ENCODE assay signal across 21 cellular contexts in genomic region chr7:28018446-28018845, GRCh38.
A peak's percentile ranks its signal among the peaks of the same experiment; 100 is the strongest.
DNase-seq lines count a peak whose midpoint lies in the region; ATAC-seq and TF ChIP-seq lines count a peak whose summit lies in the region.
"Had no signal": no experiment of that assay in that cellular context is flagged by ENCODE, and none has a peak within 500 bp of the region (broad histone marks: within the 10 kb centered on the region; RNA-seq: fewer than 3 reads in every experiment).

No MANE protein-coding gene starts in this region.

- WGBS in gastroesophageal sphincter (ENCODE audit: low coverage in 1 of 2), 2 donors: 85 to 88% methylated on average over 5 of the region's 5 CpGs

- H3K27ac ChIP-seq in HEK293 (ENCODE audit: extremely low read depth, low read depth, low read length) (no peak overlapping the region), gastroesophageal sphincter (peak overlapping the region in 3 of 4 donors; percentile 27 to 51 (median 45)), skeletal muscle tissue (ENCODE audit: low read depth, low read length) (peak overlapping the region; percentile 60)
- H3K27ac ChIP-seq: BLaER1 treated with 17β-estradiol and CSF1 and Interleukin-3, amounts not matched to agents 10 nM and 100 nM; thoracic aorta had no signal

- CTCF ChIA-PET in HEK293 (lab: Yijun Ruan, JAX) (interaction anchor here (0.8 to 8.0 kb wide), 4 partner anchors 10 to 273 kb away, joined by 3 to 66 read pairs (median 5); no protein-coding TSS in a partner anchor), GM10248 (lab: Yijun Ruan, JAX) (interaction anchor here (4.2 kb wide), 1 partner anchor 823 kb away, joined by 37 read pairs; no protein-coding TSS in a partner anchor)

- DNase-seq in RPMI7951 (ENCODE audit: low read depth) (peak; percentile 63), GM19240 (ENCODE audit: insufficient read length, low spot score) (no peak), NCI-H345 treated with DMSO at 0.1 percent for 48 hours (lab: John Stamatoyannopoulos, UW; ENCODE audit: unreplicated experiment) (no peak), GM10248 (ENCODE audit: extremely low spot score) (no peak)
- DNase-seq: activated CD4-positive, alpha-beta T cell treated with anti-CD3 and anti-CD28 coated beads for 1 hour; central memory CD4-positive, alpha-beta T cell; DMS 273 treated with DMSO at 0.1 percent for 48 hours; effector memory CD4-positive, alpha-beta T cell; H9; Karpas-422; left cardiac atrium; NCI-H146; NCI-H446 treated with DMSO at 0.1 percent for 48 hours; SIG-M5; small intestine had no signal

- TF ChIP-seq CTCF in HEK293 (tag by site-specific recombination; IDR thresholded peaks at IDR 0.05): no peak
- TF ChIP-seq CTCF in gastroesophageal sphincter (IDR thresholded peaks at IDR 0.05): no peak
- TF ChIP-seq CTCF in GM10248 (IDR thresholded peaks at IDR 0.05; ENCODE audit: control extremely low read depth, extremely low read depth, low read depth, missing control alignments): no peak

- H3K4me3 ChIP-seq in HEK293 (ENCODE audit: low read depth, low read length) (no peak overlapping the region), gastroesophageal sphincter (no peak overlapping the region), skeletal muscle tissue (ENCODE audit: low read length in 3 of 3) (no peak overlapping the region)
- H3K4me3 ChIP-seq: BLaER1 treated with 17β-estradiol and CSF1 and Interleukin-3, amounts not matched to agents 10 nM and 100 nM; thoracic aorta had no signal

- H3K9me3 ChIP-seq in HEK293 (ENCODE audit: control insufficient read depth, insufficient read depth, low read depth, low read length) (no peaks in the 10 kb centered on the region), gastroesophageal sphincter (no peaks in the 10 kb centered on the region), skeletal muscle tissue (ENCODE audit: control insufficient read depth in 3 of 3, low read length in 3 of 3) (no peaks in the 10 kb centered on the region)
- H3K9me3 ChIP-seq: thoracic aorta had no signal

- H3K9ac ChIP-seq in skeletal muscle tissue (ENCODE audit: low read depth in 1 of 3, low read length in 3 of 3): no peak overlapping the region

- no peak for TF ChIP-seq POLR2A in gastroesophageal sphincter (IDR thresholded peaks at IDR 0.05)

- H3K36me3 ChIP-seq in HEK293 (ENCODE audit: control insufficient read depth in 2 of 2, insufficient read depth in 1 of 2, low read length in 2 of 2) (no peaks in the 10 kb centered on the region), gastroesophageal sphincter (no peaks in the 10 kb centered on the region), skeletal muscle tissue (ENCODE audit: control insufficient read depth in 3 of 3, insufficient read depth in 3 of 3, low read length in 3 of 3) (no peaks in the 10 kb centered on the region)
- H3K36me3 ChIP-seq: thoracic aorta had no signal

- POLR2A ChIA-PET in HEK293 (lab: Yijun Ruan, JAX): no interaction called here
- POLR2A ChIA-PET in GM10248 (lab: Yijun Ruan, JAX): no interaction called here

- H3K27me3 ChIP-seq in gastroesophageal sphincter (no peaks in the 10 kb centered on the region), skeletal muscle tissue (ENCODE audit: control insufficient read depth in 3 of 3, insufficient read depth in 3 of 3, low read length in 3 of 3) (no peaks in the 10 kb centered on the region)
- H3K27me3 ChIP-seq: BLaER1 treated with 17β-estradiol and CSF1 and Interleukin-3, amounts not matched to agents 10 nM and 100 nM had no signal

- peaks cover 5% of the 10 kb centered on the region; the same call in 1 of the 2 replicates for H3K4me1 ChIP-seq in HEK293 (ENCODE audit: control insufficient read depth, insufficient read depth, low read length)
- H3K4me1 ChIP-seq in gastroesophageal sphincter: peaks cover 0 to 83% (median 12%) of the 10 kb centered on the region in 3 donors
- peaks cover 26 to 39% (median 27%) of the 10 kb centered on the region in 3 donors for H3K4me1 ChIP-seq in skeletal muscle tissue (ENCODE audit: control insufficient read depth in 3 of 3, insufficient read depth in 3 of 3, low read length in 3 of 3)

- TF ChIP-seq EP300 in gastroesophageal sphincter (IDR thresholded peaks at IDR 0.05): no peak

- ATAC-seq in gastroesophageal sphincter: no peak
- ATAC-seq: activated T-helper 17 cell treated with anti-CD3 and anti-CD28 coated beads, Interleukin-2, amount 50 U/mL, for 72 hours; left cardiac atrium had no signal

TF ChIP-seq in HEK293, 187 proteins besides CTCF, POLR2A, EP300 and RAD21:
- TF ChIP-seq REPIN1 (tag by site-specific recombination; IDR thresholded peaks at IDR 0.05; ENCODE audit: low read depth) (no peak), ZNF555 (tag by site-specific recombination; conservative IDR thresholded peaks at IDR 0.05) (no peak), ZNF677 (tag by site-specific recombination; IDR thresholded peaks at IDR 0.05) (no peak), SP7 (tag by site-specific recombination; IDR thresholded peaks at IDR 0.05) (peak; percentile 73)
